1 cellular context compared by ENCODE assay signal in the genomic region with DNA sequence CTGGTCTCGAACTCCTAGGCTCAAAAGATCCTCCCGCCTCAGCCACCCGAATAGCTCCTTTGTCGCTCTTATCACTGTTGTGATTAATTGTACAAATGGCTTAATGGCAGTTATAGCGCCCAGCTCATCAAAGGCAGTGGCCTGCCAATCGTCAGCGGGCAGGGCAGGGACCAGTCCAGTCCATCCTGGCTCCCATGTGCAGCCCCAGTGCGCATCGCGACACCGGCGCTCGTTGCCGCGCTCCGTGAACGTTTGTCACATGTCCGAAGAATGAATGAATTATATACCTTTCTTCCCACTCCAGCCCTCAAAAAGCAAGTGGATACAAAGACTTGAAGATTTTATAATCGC.
A peak's percentile ranks its signal among the peaks of the same experiment; 100 is the strongest.
TF ChIP-seq lines count a peak whose summit lies in the region.

No MANE protein-coding gene starts in this region.

TF ChIP-seq in endothelial cell of umbilical vein, 7 proteins besides CTCF, POLR2A, EP300 and RAD21:
- TF ChIP-seq MYC (IDR thresholded peaks at IDR 0.05; ENCODE audit: low read depth, low read length) (peak; percentile 17), EZH2 (IDR thresholded peaks at IDR 0.05; ENCODE audit: borderline replicate concordance, low read depth, low read length, severe bottlenecking) (no peak)
